9 cellular contexts compared by ENCODE assay signal in the genomic region with DNA sequence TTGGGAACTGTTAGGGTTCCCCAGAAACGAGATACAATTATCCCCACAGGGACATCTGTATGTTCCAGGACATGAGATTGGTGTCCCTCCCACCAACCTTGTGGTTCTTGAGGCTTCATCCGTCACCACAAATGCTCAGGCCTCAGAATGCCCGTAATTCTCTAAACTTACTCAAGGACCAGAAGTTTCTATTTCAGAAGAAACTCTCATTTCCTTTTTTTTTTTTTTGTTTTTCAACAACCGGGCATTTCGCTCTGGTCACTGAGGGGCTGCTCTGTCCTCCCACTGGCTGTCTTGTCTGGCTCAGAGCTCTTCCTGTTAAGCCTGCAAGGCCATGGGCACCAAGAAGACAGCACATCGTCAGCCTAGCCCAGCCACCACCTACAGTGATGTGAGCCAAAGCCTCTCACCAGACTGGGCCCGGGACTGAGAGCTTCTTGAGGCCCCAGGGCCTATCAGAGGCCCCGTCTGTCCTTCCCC. TPM values are rescaled to one million over a fixed set of nuclear protein-coding genes. Genes with fewer than 3 reads are reported as not detected.
DNase-seq lines count a peak whose midpoint lies in the region; ATAC-seq and TF ChIP-seq lines count a peak whose summit lies in the region.
"Had no signal": no experiment of that assay in that cellular context is flagged by ENCODE, and none has a peak within 500 bp of the region (broad histone marks: within the 10 kb centered on the region; RNA-seq: fewer than 3 reads in every experiment).

No MANE protein-coding gene starts in this region.

- no peak overlapping the region for H3K9ac ChIP-seq in trophoblast cell (ENCODE audit: low read length)

- no peak overlapping the region for H4K12ac ChIP-seq in trophoblast cell (ENCODE audit: low read depth, low read length)

- intact Hi-C loops in left lung (cut with DNase I) = no loop called here

- no peaks in the 10 kb centered on the region for H3K79me2 ChIP-seq in trophoblast cell (ENCODE audit: control insufficient read depth, insufficient read depth, low read length, poor library complexity)

- H3K4ac ChIP-seq in trophoblast cell (ENCODE audit: low read depth, low read length) = no peak overlapping the region

- H3K27me3 ChIP-seq in left lung = no peaks in the 10 kb centered on the region
- no peaks in the 10 kb centered on the region for H3K27me3 ChIP-seq in trophoblast cell (ENCODE audit: insufficient read depth, low read length)

- H3K36me3 ChIP-seq in left lung (peaks cover 0 to 15% of the 10 kb centered on the region in 2 donors), trophoblast cell (ENCODE audit: control insufficient read depth in 1 of 2, insufficient read depth in 2 of 2, low read length in 2 of 2) (no peaks in the 10 kb centered on the region)

- TF ChIP-seq CTCF in left lung (IDR thresholded peaks at IDR 0.05) = no peak

- no peak overlapping the region for H3K14ac ChIP-seq in trophoblast cell (ENCODE audit: low read length)

- H3K79me1 ChIP-seq in trophoblast cell (ENCODE audit: low read length) = no peaks in the 10 kb centered on the region

- H3K4me2 ChIP-seq in trophoblast cell (ENCODE audit: low read length) = no peak overlapping the region

- no peak overlapping the region for H2AK5ac ChIP-seq in trophoblast cell (ENCODE audit: low read length)

- H3K4me3 ChIP-seq in left lung = no peak overlapping the region
- H3K4me3 ChIP-seq in trophoblast cell (ENCODE audit: low read depth, low read length) = no peak overlapping the region

- H3K27ac ChIP-seq in left lung (no peak overlapping the region), trophoblast cell (ENCODE audit: low read depth, low read length) (no peak overlapping the region)

- no peak overlapping the region for H2BK120ac ChIP-seq in trophoblast cell (ENCODE audit: insufficient read depth, low read length, poor library complexity)

- H4K91ac ChIP-seq in trophoblast cell (ENCODE audit: low read depth, low read length) = no peak overlapping the region

- WGBS in trophoblast cell (ENCODE audit: extremely low coverage, insufficient coverage, insufficient read length) = no CpG with 5 or more reads among the region's 8 CpGs

- H3K23ac ChIP-seq in trophoblast cell (ENCODE audit: low read length) = no peak overlapping the region

- peaks cover 0 to 23% of the 10 kb centered on the region in 2 donors for H3K4me1 ChIP-seq in left lung
- H3K4me1 ChIP-seq in trophoblast cell (ENCODE audit: control insufficient read depth in 1 of 2, insufficient read depth in 2 of 2, low read length in 2 of 2) = peaks cover 5 to 6% of the 10 kb centered on the region in 2 experiments

- H2BK5ac ChIP-seq in trophoblast cell (ENCODE audit: low read depth, low read length, poor library complexity) = no peak overlapping the region

- DNase-seq in left lung (no peak), putamen (ENCODE audit: low spot score) (no peak), NCI-H187 (lab: John Stamatoyannopoulos, UW) (no peak), trophoblast cell (no peak)
- DNase-seq in activated CD8-positive, alpha-beta memory T cell treated with anti-CD3 and anti-CD28 coated beads for 24 hours = no peak
- DNase-seq: NCI-H526 had no signal

- ATAC-seq in GM18867 (IDR thresholded peaks at IDR 0.05; ENCODE audit: unreplicated experiment) (peak; percentile 64), GM21717 (IDR thresholded peaks at IDR 0.05; ENCODE audit: unreplicated experiment) (peak; percentile 73), HG03565 (IDR thresholded peaks at IDR 0.05; ENCODE audit: unreplicated experiment) (peak; percentile 58), left lung (peak; percentile 22)

- no peak overlapping the region for H4K8ac ChIP-seq in trophoblast cell (ENCODE audit: low read depth, low read length)

- H3K9me3 ChIP-seq in left lung (no peaks in the 10 kb centered on the region), trophoblast cell (ENCODE audit: insufficient read depth, low read depth, low read length) (no peaks in the 10 kb centered on the region)

- H2BK12ac ChIP-seq in trophoblast cell (ENCODE audit: low read length) = no peak overlapping the region

- H2AFZ ChIP-seq in trophoblast cell (ENCODE audit: insufficient read depth, low read length, poor library complexity) = no peak overlapping the region

- H3K18ac ChIP-seq in trophoblast cell (ENCODE audit: low read length) = no peak overlapping the region

RNA-seq across cellular contexts. Expression of a gene that starts 36.2 kb away (rescaled TPM):
- total RNA-seq in left lung = 10 to 100 TPM; 29.7 to 32.1 TPM
- 0.56 and 0.60 TPM in 2 replicates for polyA plus RNA-seq in trophoblast cell (2013)

RNA-seq across cellular contexts. Expression of a gene that starts 48.9 kb away (rescaled TPM):
- total RNA-seq in left lung = 100 to 1,000 TPM; 102 to 115 TPM
- 47.8 and 51.3 TPM in 2 replicates for polyA plus RNA-seq in trophoblast cell (2013)

Comparison
In these comparisons a context has a peak if more than half of its experiments do, and no peak if none do; other contexts are left out.
1. ATAC-seq: peak in every context shown above with its lines; median percentile 73 in GM21717; 64 in GM18867; 58 in HG03565; 22 in left lung.